ENCODE assay signal across 1 cellular context in genomic region chr1:111204211-111204883, GRCh38.
TF ChIP-seq lines count a peak whose summit lies in the region.

No MANE protein-coding gene starts in this region.

TF ChIP-seq in GM12878, 131 proteins besides CTCF, POLR2A, EP300 and RAD21 (continued from another document and continues in another):
- TF ChIP-seq CEBPZ (IDR thresholded peaks at IDR 0.05; ENCODE audit: low read depth, low read length) (no peak), CBX3 (IDR thresholded peaks at IDR 0.05; ENCODE audit: borderline replicate concordance, low read depth) (no peak), ETV6 (conservative IDR thresholded peaks at IDR 0.05 in 1 of 2, IDR thresholded peaks at IDR 0.05 in 1 of 2; ENCODE audit: borderline replicate concordance in 1 of 2, low read depth in 1 of 2) (no peak; a peak in 1 of 4 replicates), ZNF217 (IDR thresholded peaks at IDR 0.05) (peak; percentile 91), NFIC (IDR thresholded peaks at IDR 0.05; ENCODE audit: low read depth, low read length) (no peak), CHD4 (IDR thresholded peaks at IDR 0.05) (no peak), RB1 (IDR thresholded peaks at IDR 0.05; ENCODE audit: borderline replicate concordance) (0 out of 2 replicates have a peak, but pooled peaks have one; percentile 63), SMAD1 (IDR thresholded peaks at IDR 0.05; ENCODE audit: low read depth, partially characterized antibody) (no peak), IRF3 (IDR thresholded peaks at IDR 0.05) (no peak), E4F1 (IDR thresholded peaks at IDR 0.05; ENCODE audit: borderline replicate concordance, partially characterized antibody) (no peak), MTA3 (IDR thresholded peaks at IDR 0.05; ENCODE audit: borderline replicate concordance, low read length) (no peak), RELB (IDR thresholded peaks at IDR 0.05; ENCODE audit: low read depth) (no peak; the same call in 1 of the 2 replicates), HSF1 (IDR thresholded peaks at IDR 0.05; ENCODE audit: low read depth, low read length) (no peak), SREBF2 (IDR thresholded peaks at IDR 0.05; ENCODE audit: low read length) (no peak), POU2F2 (IDR thresholded peaks at IDR 0.05; ENCODE audit: borderline replicate concordance, low read depth, low read length) (peak; percentile 14; the same call in 1 of the 3 replicates), ZBTB11 (CRISPR knock-in tag; IDR thresholded peaks at IDR 0.05) (no peak), PAX8 (IDR thresholded peaks at IDR 0.05) (no peak), SP1 (IDR thresholded peaks at IDR 0.05; ENCODE audit: low read depth, low read length) (peak; percentile 38), EZH2 (IDR thresholded peaks at IDR 0.05; ENCODE audit: borderline replicate concordance, control insufficient read depth, low read depth, low read length) (no peak), PBX3 (IDR thresholded peaks at IDR 0.05; ENCODE audit: insufficient replicate concordance, low read depth, low read length) (no peak), MAX (IDR thresholded peaks at IDR 0.05; ENCODE audit: low read depth, low read length) (0 out of 2 replicates have a peak, but pooled peaks have one; percentile 18), NKRF (conservative IDR thresholded peaks at IDR 0.05) (peak; percentile 71), TAF1 (IDR thresholded peaks at IDR 0.05; ENCODE audit: borderline replicate concordance, low read depth, low read length) (0 out of 2 replicates have a peak, but pooled peaks have one; percentile 40), BCL11A (IDR thresholded peaks at IDR 0.05; ENCODE audit: low read depth, low read length) (no peak), MYC (IDR thresholded peaks at IDR 0.05; ENCODE audit: insufficient read depth, insufficient read length, insufficient replicate concordance, low read length, severe bottlenecking) (no peak), TCF7 (IDR thresholded peaks at IDR 0.05; ENCODE audit: borderline replicate concordance) (no peak), SRF (IDR thresholded peaks at IDR 0.05; ENCODE audit: low read depth in 2 of 2, low read length in 2 of 2) (no peak), ZBED1 (IDR thresholded peaks at IDR 0.05; ENCODE audit: borderline replicate concordance) (peak; percentile 64; the same call in 1 of the 2 replicates), ZNF622 (IDR thresholded peaks at IDR 0.05) (no peak), ESRRA (IDR thresholded peaks at IDR 0.05; ENCODE audit: low read length) (no peak), MYB (IDR thresholded peaks at IDR 0.05; ENCODE audit: borderline replicate concordance, low read depth, low read length) (peak; percentile 34; the same call in 1 of the 2 replicates), MEF2A (IDR thresholded peaks at IDR 0.05; ENCODE audit: insufficient read depth, low read depth, low read length) (no peak), NBN (IDR thresholded peaks at IDR 0.05) (peak; percentile 51), FOXK2 (IDR thresholded peaks at IDR 0.05) (no peak), ZNF592 (IDR thresholded peaks at IDR 0.05) (0 out of 2 replicates have a peak, but pooled peaks have one; percentile 45), BRCA1 (IDR thresholded peaks at IDR 0.05; ENCODE audit: low read depth, low read length) (no peak)
